ENCODE assay signal across 8 cellular contexts in the genomic region with DNA sequence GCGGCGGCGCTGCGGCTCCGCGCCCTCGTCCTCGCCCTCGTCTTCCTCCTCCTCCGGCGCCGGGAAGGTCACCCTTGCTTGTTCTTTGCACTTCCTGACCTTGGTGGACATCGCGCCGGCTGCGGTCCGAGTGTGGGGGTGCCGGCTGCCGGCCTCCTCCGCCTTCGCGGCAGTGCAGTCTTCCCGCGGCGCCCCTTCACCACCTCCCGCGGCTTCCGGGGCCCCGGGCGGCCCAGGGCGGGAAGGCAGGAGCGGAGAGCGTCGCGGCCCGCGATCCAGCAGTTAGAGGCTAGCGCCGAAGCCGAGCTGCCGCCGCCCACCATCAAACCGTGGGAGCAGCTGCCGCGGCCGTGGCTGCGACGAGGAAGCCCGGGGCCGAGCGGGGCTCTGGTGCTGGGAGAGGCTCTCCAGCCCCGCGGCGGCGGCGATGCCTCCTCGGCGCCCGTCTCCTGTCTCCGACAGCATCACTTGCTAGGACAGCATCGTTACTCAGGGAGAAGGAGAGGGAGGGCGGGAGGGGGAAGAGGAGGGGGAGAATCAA. TPM values are rescaled to one million over a fixed set of nuclear protein-coding genes. Genes with fewer than 3 reads are reported as not detected.
DNase-seq lines count a peak whose midpoint lies in the region; ATAC-seq and TF ChIP-seq lines count a peak whose summit lies in the region.

A gene (minus strand): TSS at position 491 of the 541 bp plus-strand sequence. CDS start 380 bp downstream, at position 111.

- no peak within 1 kb of the TSS for H3K27ac ChIP-seq in CD4-positive, alpha-beta T cell (ENCODE audit: low read depth, low read length)
- no peak within 1 kb of the TSS for H3K27ac ChIP-seq in aorta (ENCODE audit: low read depth in 1 of 2, low read length in 2 of 2)

- no peaks in the 10 kb centered on the region for H3K36me3 Mint-ChIP-seq in CD4-positive, alpha-beta T cell (ENCODE audit: low read depth)

- POLR2A ChIA-PET in CD4-positive, alpha-beta T cell (lab: Charles Lee) = no interaction called here

- H3K4me1 Mint-ChIP-seq in CD4-positive, alpha-beta T cell (ENCODE audit: low read depth) = peaks cover 9% of the 10 kb centered on the region

- peak in 6 of 10 experiments; percentile 6 to 40 (median 14) for DNase-seq in CD4-positive, alpha-beta T cell
- DNase-seq in M059J (ENCODE audit: low read depth) (peak; percentile 24), fibroblast of the aortic adventitia (ENCODE audit: low read depth) (no peak), aorta (peak; percentile 50 to 81), RPMI8226 (no peak)
- peak; percentile 56 to 58 for DNase-seq in activated T-cell treated with anti-CD3 and anti-CD28 coated beads, Interleukin-2, amount 50 U/mL, for 48 hours

- no peak within 1 kb of the TSS for H3K27ac Mint-ChIP-seq in CD4-positive, alpha-beta T cell

- peaks cover 24% of the 10 kb centered on the region for H3K27me3 ChIP-seq in CD4-positive, alpha-beta T cell (ENCODE audit: control insufficient read depth, insufficient read depth, low read length)
- peaks cover 19% of the 10 kb centered on the region for H3K27me3 ChIP-seq in neuron (ENCODE audit: insufficient read depth, low read length)
- peaks cover 0 to 2% of the 10 kb centered on the region in 2 donors for H3K27me3 ChIP-seq in aorta (ENCODE audit: control insufficient read depth in 1 of 2, insufficient read depth in 2 of 2, low read length in 1 of 2)

- H3K4me3 Mint-ChIP-seq in CD4-positive, alpha-beta T cell = peak within 1 kb of the TSS; percentile 84

- H3K27me3 Mint-ChIP-seq in CD4-positive, alpha-beta T cell = peaks cover 56% of the 10 kb centered on the region

- H3K4me1 ChIP-seq in neuron (ENCODE audit: insufficient read depth, low read length) = no peaks in the 10 kb centered on the region
- no peaks in the 10 kb centered on the region for H3K4me1 ChIP-seq in aorta (ENCODE audit: control insufficient read depth in 1 of 2, insufficient read depth in 2 of 2, low read length in 2 of 2)

- WGBS in aorta, 2 donors = 1% methylated on average over 51 to 62 of the region's 62 CpGs

- peak within 1 kb of the TSS; percentile 96 for H2AFZ ChIP-seq in neuron (ENCODE audit: low read depth, low read length)

- intact Hi-C loops in CD4-positive, alpha-beta T cell (cut with DNase I, micrococcal nuclease) = loop anchor here (2.0 to 10.0 kb wide), 6 partner anchors 193 to 773 kb away; a partner anchor contains a TSS
- intact Hi-C loops in aorta (cut with DNase I) = no loop called here

- H3K36me3 ChIP-seq in neuron (ENCODE audit: insufficient read depth, low read length) = no peaks in the 10 kb centered on the region
- H3K36me3 ChIP-seq in aorta (ENCODE audit: control insufficient read depth in 1 of 2, insufficient read depth in 2 of 2, low read length in 1 of 2) = no peaks in the 10 kb centered on the region

- CTCF ChIA-PET in CD4-positive, alpha-beta T cell (lab: Charles Lee) = no interaction called here

- H3K9me3 ChIP-seq in CD4-positive, alpha-beta T cell (ENCODE audit: control insufficient read depth, low read length) = no peaks in the 10 kb centered on the region
- no peaks in the 10 kb centered on the region for H3K9me3 ChIP-seq in neuron (ENCODE audit: low read length)
- no peaks in the 10 kb centered on the region for H3K9me3 ChIP-seq in aorta (ENCODE audit: control insufficient read depth, low read length)

- peak; percentile 38 for ATAC-seq in CD4-positive, alpha-beta T cell (ENCODE audit: poor library complexity)
- ATAC-seq in GM21390 (IDR thresholded peaks at IDR 0.05; ENCODE audit: unreplicated experiment) (peak; percentile 40), aorta (ENCODE audit: low FRiP score) (peak; percentile 44)

- TF ChIP-seq CTCF in CD4-positive, alpha-beta T cell (IDR thresholded peaks at IDR 0.05) = no peak
- TF ChIP-seq CTCF in fibroblast of the aortic adventitia (IDR thresholded peaks at IDR 0.05; ENCODE audit: insufficient read depth, low read length) = no peak

- H3K9me3 Mint-ChIP-seq in CD4-positive, alpha-beta T cell = no peaks in the 10 kb centered on the region

- H3K4me3 ChIP-seq in fibroblast of the aortic adventitia (ENCODE audit: low read depth, low read length) (peak within 1 kb of the TSS; percentile 66), neuron (ENCODE audit: low read length) (peak within 1 kb of the TSS; percentile 54), aorta (ENCODE audit: low read length in 2 of 2) (peak within 1 kb of the TSS; percentile 69 to 77)

RNA-seq across cellular contexts. Expression of the gene that starts here (rescaled TPM):
- not detected for total RNA-seq in CD4-positive, alpha-beta T cell
- 1.6 and 2.9 TPM in 2 replicates for total RNA-seq in M059J (2014; rRNA removed; shearing (Covaris generic))
- 0.45 and 0.49 TPM in 2 replicates for total RNA-seq in fibroblast of the aortic adventitia (ENCODE audit: low replicate concordance)
- 1 to 10 TPM in 1 of 2 donors, under 1 TPM in 1; 0.26 to 1.3 TPM for total RNA-seq in aorta
- polyA plus RNA-seq in aorta = not detected

Comparison
In these comparisons a context has a peak if more than half of its experiments do, and no peak if none do; other contexts are left out.
1. Peak in DNase-seq and ATAC-seq in CD4-positive, alpha-beta T cell; RNA of the gene not detected or under 1 TPM.
2. DNase-seq: peak in M059J (single experiment), activated T-cell treated with anti-CD3 and anti-CD28 coated beads, Interleukin-2, amount 50 U/mL, for 48 hours (2 of 2) and aorta (2 of 2); none in fibroblast of the aortic adventitia (single experiment) and RPMI8226 (single experiment).
3. intact Hi-C loops: an anchor here in CD4-positive, alpha-beta T cell (2.0 to 10.0 kb wide); none called in aorta.
4. Peak in every context shown above with its lines, with median percentiles within 50 percentile points of each other: ATAC-seq and H3K4me3 ChIP-seq.